10 cellular contexts compared by ENCODE assay signal in the genomic region with DNA sequence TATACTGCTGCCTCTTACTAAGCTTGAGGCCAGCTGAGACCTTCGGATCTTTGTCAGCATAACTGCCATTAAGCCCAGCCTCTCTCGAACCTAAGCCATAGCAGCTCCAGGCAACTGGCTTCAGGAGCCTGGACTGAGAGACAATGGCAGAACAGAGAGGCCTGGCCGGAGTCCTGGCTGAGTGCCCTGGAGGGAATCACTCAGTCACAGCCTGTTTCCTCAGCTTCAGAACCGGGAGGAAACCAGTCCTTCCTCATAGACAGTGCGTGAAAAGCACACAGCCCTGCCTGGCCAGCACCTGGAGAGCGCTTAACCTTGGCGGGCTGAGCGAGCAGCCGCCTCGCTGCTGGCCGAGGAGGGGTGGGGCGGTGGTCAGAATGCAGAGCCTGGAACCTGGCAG. TPM values are rescaled to one million over a fixed set of nuclear protein-coding genes. Genes with fewer than 3 reads are reported as not detected.
A peak's percentile ranks its signal among the peaks of the same experiment; 100 is the strongest.
DNase-seq lines count a peak whose midpoint lies in the region; ATAC-seq and TF ChIP-seq lines count a peak whose summit lies in the region.
"Had no signal": no experiment of that assay in that cellular context is flagged by ENCODE, and none has a peak within 500 bp of the region (broad histone marks: within the 10 kb centered on the region; RNA-seq: fewer than 3 reads in every experiment).

No MANE protein-coding gene starts in this region.

- H3K27me3 ChIP-seq in hepatocyte (no peaks in the 10 kb centered on the region), A673 (replicated peaks; ENCODE audit: insufficient read depth, low read depth, low read length, poor library complexity) (no peaks in the 10 kb centered on the region)

- ATAC-seq in GM18520 (IDR thresholded peaks at IDR 0.05; ENCODE audit: unreplicated experiment): no peak

- no peak for TF ChIP-seq EP300 in Ishikawa (IDR thresholded peaks at IDR 0.05; ENCODE audit: borderline replicate concordance)

- no peak for TF ChIP-seq RAD21 in Ishikawa (IDR thresholded peaks at IDR 0.05; ENCODE audit: low read depth)

- H3K4me3 Mint-ChIP-seq in activated CD4-positive, alpha-beta memory T cell treated with anti-CD3 and anti-CD28 coated beads for 36 hours: no peak overlapping the region
- H3K4me3 Mint-ChIP-seq: dendritic cell treated with granulocyte-macrophage colony-stimulating factor and Interleukin-4, amounts not matched to agents 40 ng/mL and 50 ng/mL, for 4 days had no signal

- WGBS in hepatocyte (ENCODE audit: low lambda C conversion rate, missing lambda C conversion rate): 32% methylated on average over 12 of the region's 12 CpGs

- H3K27ac Mint-ChIP-seq in activated CD4-positive, alpha-beta memory T cell treated with anti-CD3 and anti-CD28 coated beads for 36 hours: no peak overlapping the region
- H3K27ac Mint-ChIP-seq: dendritic cell treated with granulocyte-macrophage colony-stimulating factor and Interleukin-4, amounts not matched to agents 40 ng/mL and 50 ng/mL, for 4 days had no signal

- no peak overlapping the region for H3K4me3 ChIP-seq in hepatocyte
- H3K4me3 ChIP-seq in A673 (ENCODE audit: low read depth, low read length, poor library complexity, severe bottlenecking): no peak overlapping the region

- no peaks in the 10 kb centered on the region for H4K20me1 ChIP-seq in hepatocyte (ENCODE audit: insufficient read depth, poor library complexity, severe bottlenecking)

- no peaks in the 10 kb centered on the region for H3K9me3 Mint-ChIP-seq in activated CD4-positive, alpha-beta memory T cell treated with anti-CD3 and anti-CD28 coated beads for 36 hours
- H3K9me3 Mint-ChIP-seq: dendritic cell treated with granulocyte-macrophage colony-stimulating factor and Interleukin-4, amounts not matched to agents 40 ng/mL and 50 ng/mL, for 4 days had no signal

- H3K9me3 ChIP-seq in hepatocyte (ENCODE audit: low read depth) (no peaks in the 10 kb centered on the region), A673 (ENCODE audit: low read depth, low read length, poor library complexity, severe bottlenecking) (no peaks in the 10 kb centered on the region)

- no peaks in the 10 kb centered on the region for H3K36me3 ChIP-seq in hepatocyte (replicated peaks; ENCODE audit: insufficient read depth, low read depth)
- no peaks in the 10 kb centered on the region for H3K36me3 ChIP-seq in A673 (ENCODE audit: insufficient read depth, low read length, poor library complexity, severe bottlenecking)

- no peaks in the 10 kb centered on the region for H3K9me2 ChIP-seq in hepatocyte (replicated peaks; ENCODE audit: insufficient read depth)

- H3K4me1 Mint-ChIP-seq in activated CD4-positive, alpha-beta memory T cell treated with anti-CD3 and anti-CD28 coated beads for 36 hours (ENCODE audit: low read depth): no peaks in the 10 kb centered on the region

- POLR2A ChIA-PET in activated CD4-positive, alpha-beta memory T cell treated with anti-CD3 and anti-CD28 coated beads for 36 hours (lab: Charles Lee): interaction anchor here (1.1 kb wide), 1 partner anchor 21 kb away, joined by 3 read pairs; a partner anchor contains a TSS
- POLR2A ChIA-PET in A673 (lab: Charles Lee; ENCODE audit: low non-redundant PET) (interaction anchor here (0.7 to 1.1 kb wide), 2 partner anchors 32 to 62 kb away, joined by 3 to 6 read pairs; no protein-coding TSS in a partner anchor), RWPE1 (lab: Yijun Ruan, JAX; ENCODE audit: low non-redundant PET) (interaction anchor here (0.6 kb wide), 1 partner anchor 1215 kb away, joined by 3 read pairs; no protein-coding TSS in a partner anchor)

- no peaks in the 10 kb centered on the region for H3K36me3 Mint-ChIP-seq in activated CD4-positive, alpha-beta memory T cell treated with anti-CD3 and anti-CD28 coated beads for 36 hours

- CTCF ChIA-PET in activated CD4-positive, alpha-beta memory T cell treated with anti-CD3 and anti-CD28 coated beads for 36 hours (lab: Charles Lee): interaction anchor here (0.9 to 3.6 kb wide), 2 partner anchors 12 to 59 kb away, joined by 3 to 14 read pairs; no protein-coding TSS in a partner anchor
- CTCF ChIA-PET in A673 (lab: Charles Lee) (no interaction called here), RWPE1 (lab: Yijun Ruan, JAX) (interaction anchor here (2.1 kb wide), 1 partner anchor 60 kb away, joined by 9 read pairs; no protein-coding TSS in a partner anchor)

- TF ChIP-seq CTCF in hepatocyte (IDR thresholded peaks at IDR 0.05; ENCODE audit: poor library complexity) (no peak), A673 (conservative IDR thresholded peaks at IDR 0.05; ENCODE audit: low read depth, low read length) (no peak), RWPE1 (conservative IDR thresholded peaks at IDR 0.05; ENCODE audit: low read depth) (no peak)

- intact Hi-C loops in posterior cingulate gyrus (cut with DNase I): no loop called here
- intact Hi-C loops in activated CD4-positive, alpha-beta memory T cell treated with anti-CD3 and anti-CD28 coated beads for 36 hours (cut with micrococcal nuclease): no loop called here
- intact Hi-C loops in A673 (cut with micrococcal nuclease; ENCODE audit: unreplicated experiment): no loop called here

- no TSS peak for BruUV-seq in A673 (replicated peaks; lab: Mats Ljungman, UMichigan)

- peaks cover 7% of the 10 kb centered on the region for H3K27me3 Mint-ChIP-seq in activated CD4-positive, alpha-beta memory T cell treated with anti-CD3 and anti-CD28 coated beads for 36 hours

- no peaks in the 10 kb centered on the region for H3K79me2 ChIP-seq in hepatocyte

- no peak overlapping the region for H2AFZ ChIP-seq in hepatocyte

- H3K4me1 ChIP-seq in hepatocyte (ENCODE audit: insufficient read depth) (peaks cover 9% of the 10 kb centered on the region), A673 (ENCODE audit: insufficient read depth, low read length, poor library complexity, severe bottlenecking) (no peaks in the 10 kb centered on the region)

- H3K27ac ChIP-seq in hepatocyte (no peak overlapping the region), A673 (ENCODE audit: low read depth, low read length, poor library complexity, severe bottlenecking) (no peak overlapping the region), RWPE1 (no peak overlapping the region)

- H3K4me2 ChIP-seq in hepatocyte: peak overlapping the region; percentile 45

- peak in 45 of 56 donors; percentile 6 to 81 (median 46) for DNase-seq in amygdala (lab: John Stamatoyannopoulos, UW)
- peak; percentile 51 for DNase-seq in hepatocyte (ENCODE audit: low spot score)
- peak in 9 of 10 donors; percentile 35 to 91 (median 61) for DNase-seq in posterior cingulate gyrus
- no peak for DNase-seq in activated CD4-positive, alpha-beta memory T cell treated with anti-CD3 and anti-CD28 coated beads for 36 hours
- no peak for DNase-seq in A673 (ENCODE audit: low spot score)
- DNase-seq in RWPE1 (ENCODE audit: low spot score): no peak
- DNase-seq: NCI-H1105 treated with DMSO at 0.1 percent for 48 hours had no signal

TF ChIP-seq in Ishikawa, 13 proteins besides CTCF, POLR2A, EP300 and RAD21:
- TF ChIP-seq, protein P1, sequence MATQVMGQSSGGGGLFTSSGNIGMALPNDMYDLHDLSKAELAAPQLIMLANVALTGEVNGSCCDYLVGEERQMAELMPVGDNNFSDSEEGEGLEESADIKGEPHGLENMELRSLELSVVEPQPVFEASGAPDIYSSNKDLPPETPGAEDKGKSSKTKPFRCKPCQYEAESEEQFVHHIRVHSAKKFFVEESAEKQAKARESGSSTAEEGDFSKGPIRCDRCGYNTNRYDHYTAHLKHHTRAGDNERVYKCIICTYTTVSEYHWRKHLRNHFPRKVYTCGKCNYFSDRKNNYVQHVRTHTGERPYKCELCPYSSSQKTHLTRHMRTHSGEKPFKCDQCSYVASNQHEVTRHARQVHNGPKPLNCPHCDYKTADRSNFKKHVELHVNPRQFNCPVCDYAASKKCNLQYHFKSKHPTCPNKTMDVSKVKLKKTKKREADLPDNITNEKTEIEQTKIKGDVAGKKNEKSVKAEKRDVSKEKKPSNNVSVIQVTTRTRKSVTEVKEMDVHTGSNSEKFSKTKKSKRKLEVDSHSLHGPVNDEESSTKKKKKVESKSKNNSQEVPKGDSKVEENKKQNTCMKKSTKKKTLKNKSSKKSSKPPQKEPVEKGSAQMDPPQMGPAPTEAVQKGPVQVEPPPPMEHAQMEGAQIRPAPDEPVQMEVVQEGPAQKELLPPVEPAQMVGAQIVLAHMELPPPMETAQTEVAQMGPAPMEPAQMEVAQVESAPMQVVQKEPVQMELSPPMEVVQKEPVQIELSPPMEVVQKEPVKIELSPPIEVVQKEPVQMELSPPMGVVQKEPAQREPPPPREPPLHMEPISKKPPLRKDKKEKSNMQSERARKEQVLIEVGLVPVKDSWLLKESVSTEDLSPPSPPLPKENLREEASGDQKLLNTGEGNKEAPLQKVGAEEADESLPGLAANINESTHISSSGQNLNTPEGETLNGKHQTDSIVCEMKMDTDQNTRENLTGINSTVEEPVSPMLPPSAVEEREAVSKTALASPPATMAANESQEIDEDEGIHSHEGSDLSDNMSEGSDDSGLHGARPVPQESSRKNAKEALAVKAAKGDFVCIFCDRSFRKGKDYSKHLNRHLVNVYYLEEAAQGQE (IDR thresholded peaks at IDR 0.05; ENCODE audit: low read depth): peak; percentile 61
- no peak for TF ChIP-seq TAF1 (IDR thresholded peaks at IDR 0.05; ENCODE audit: low read depth)
- no peak for TF ChIP-seq CREB1 (IDR thresholded peaks at IDR 0.05; ENCODE audit: low read depth)
- peak; percentile 47; the same call in 1 of the 2 replicates for TF ChIP-seq NFIC (IDR thresholded peaks at IDR 0.05)
- TF ChIP-seq, protein P2, sequence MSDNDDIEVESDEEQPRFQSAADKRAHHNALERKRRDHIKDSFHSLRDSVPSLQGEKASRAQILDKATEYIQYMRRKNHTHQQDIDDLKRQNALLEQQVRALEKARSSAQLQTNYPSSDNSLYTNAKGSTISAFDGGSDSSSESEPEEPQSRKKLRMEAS (IDR thresholded peaks at IDR 0.05): 0 out of 2 replicates have a peak, but pooled peaks have one; percentile 35
- TF ChIP-seq TEAD4 (IDR thresholded peaks at IDR 0.05): no peak
- TF ChIP-seq FOXM1 (IDR thresholded peaks at IDR 0.05; ENCODE audit: borderline replicate concordance, low read depth): no peak
- no peak for TF ChIP-seq ZBTB7A (IDR thresholded peaks at IDR 0.05; ENCODE audit: low read depth)

RNA-seq across cellular contexts. Expression of a gene that starts 21.6 kb away (rescaled TPM):
- total RNA-seq in hepatocyte: not detected in 2 replicates
- not detected in 2 replicates for polyA plus RNA-seq in hepatocyte
- not detected for total RNA-seq in activated CD4-positive, alpha-beta memory T cell treated with anti-CD3 and anti-CD28 coated beads for 36 hours
- total RNA-seq in A673 (2021): not detected in 2 replicates

RNA-seq across cellular contexts. Expression of a gene that starts 30.3 kb away (rescaled TPM):
- total RNA-seq in hepatocyte (not detected in 2 replicates), A673 (2021) (not detected in 2 replicates)
- not detected in 2 replicates for polyA plus RNA-seq in hepatocyte
- not detected for total RNA-seq in activated CD4-positive, alpha-beta memory T cell treated with anti-CD3 and anti-CD28 coated beads for 36 hours

RNA-seq across cellular contexts. Expression of a gene that starts 39.4 kb away (rescaled TPM):
- total RNA-seq in hepatocyte (9.3 and 13.2 TPM in 2 replicates), A673 (2021) (5.7 and 7.3 TPM in 2 replicates)
- polyA plus RNA-seq in hepatocyte: 16.0 and 19.7 TPM in 2 replicates
- 10 to 100 TPM; 12.3 TPM for total RNA-seq in activated CD4-positive, alpha-beta memory T cell treated with anti-CD3 and anti-CD28 coated beads for 36 hours

RNA-seq across cellular contexts. Expression of a gene that starts 51.7 kb away (rescaled TPM):
- total RNA-seq in hepatocyte (8.1 and 15.1 TPM in 2 replicates), A673 (2021) (0.28 and 0.32 TPM in 2 replicates)
- polyA plus RNA-seq in hepatocyte: 14.8 and 33.0 TPM in 2 replicates
- total RNA-seq in activated CD4-positive, alpha-beta memory T cell treated with anti-CD3 and anti-CD28 coated beads for 36 hours: not detected

Comparison
In these comparisons a context has a peak if more than half of its experiments do, and no peak if none do; other contexts are left out.
1. DNase-seq: peak in amygdala (45 of 56), hepatocyte (single experiment) and posterior cingulate gyrus (9 of 10); none in activated CD4-positive, alpha-beta memory T cell treated with anti-CD3 and anti-CD28 coated beads for 36 hours (single experiment), A673 (single experiment) and RWPE1 (single experiment).